3 cellular contexts compared by ENCODE assay signal in the genomic region with DNA sequence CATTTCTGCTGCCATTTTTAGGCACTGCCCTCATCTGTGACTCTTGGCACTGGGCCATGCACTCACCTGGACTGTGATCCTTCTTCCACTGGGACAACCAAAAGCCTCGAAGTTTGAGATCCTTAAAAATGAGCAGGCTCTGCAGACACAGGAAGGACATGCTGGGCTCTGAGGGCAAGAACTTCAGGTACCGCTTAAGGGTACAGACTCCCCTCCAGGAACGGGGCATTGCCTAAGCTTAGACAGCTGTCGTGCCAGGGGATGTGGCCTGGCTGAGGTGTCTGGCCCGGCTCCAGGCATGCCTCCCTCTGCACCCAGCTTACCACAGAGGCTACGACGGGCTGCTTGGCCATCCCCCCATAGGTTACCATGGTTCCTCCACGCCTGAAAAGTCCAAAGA.
TF ChIP-seq lines count a peak whose summit lies in the region.

No MANE protein-coding gene starts in this region.

TF ChIP-seq in liver, 16 proteins besides CTCF, POLR2A, EP300 and RAD21:
- TF ChIP-seq GABPA (IDR thresholded peaks at IDR 0.05 in 1 of 2, conservative IDR thresholded peaks at IDR 0.05 in 1 of 2), result no peak
- TF ChIP-seq, protein P1, sequence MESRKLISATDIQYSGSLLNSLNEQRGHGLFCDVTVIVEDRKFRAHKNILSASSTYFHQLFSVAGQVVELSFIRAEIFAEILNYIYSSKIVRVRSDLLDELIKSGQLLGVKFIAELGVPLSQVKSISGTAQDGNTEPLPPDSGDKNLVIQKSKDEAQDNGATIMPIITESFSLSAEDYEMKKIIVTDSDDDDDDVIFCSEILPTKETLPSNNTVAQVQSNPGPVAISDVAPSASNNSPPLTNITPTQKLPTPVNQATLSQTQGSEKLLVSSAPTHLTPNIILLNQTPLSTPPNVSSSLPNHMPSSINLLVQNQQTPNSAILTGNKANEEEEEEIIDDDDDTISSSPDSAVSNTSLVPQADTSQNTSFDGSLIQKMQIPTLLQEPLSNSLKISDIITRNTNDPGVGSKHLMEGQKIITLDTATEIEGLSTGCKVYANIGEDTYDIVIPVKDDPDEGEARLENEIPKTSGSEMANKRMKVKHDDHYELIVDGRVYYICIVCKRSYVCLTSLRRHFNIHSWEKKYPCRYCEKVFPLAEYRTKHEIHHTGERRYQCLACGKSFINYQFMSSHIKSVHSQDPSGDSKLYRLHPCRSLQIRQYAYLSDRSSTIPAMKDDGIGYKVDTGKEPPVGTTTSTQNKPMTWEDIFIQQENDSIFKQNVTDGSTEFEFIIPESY (IDR thresholded peaks at IDR 0.05), result no peak
- TF ChIP-seq RXRA (IDR thresholded peaks at IDR 0.05), result peak in 1 of 2 donors; percentile 34
- TF ChIP-seq FOXA2 (IDR thresholded peaks at IDR 0.05), result no peak
- no peak for TF ChIP-seq SP1 (IDR thresholded peaks at IDR 0.05)
- TF ChIP-seq HNF4A (conservative IDR thresholded peaks at IDR 0.05), result peak; percentile 45 to 62

TF ChIP-seq in HepG2, 621 proteins besides CTCF, POLR2A, EP300 and RAD21 (continues in another document):
- TF ChIP-seq ZNF652 (CRISPR knock-in tag; IDR thresholded peaks at IDR 0.05; ENCODE audit: borderline replicate concordance, low read depth), result no peak
- no peak for TF ChIP-seq HNF4G (IDR thresholded peaks at IDR 0.05; ENCODE audit: borderline replicate concordance, low read depth, low read length)
- no peak for TF ChIP-seq HNF4G (CRISPR knock-in tag; IDR thresholded peaks at IDR 0.05; ENCODE audit: borderline replicate concordance, low read depth)
- TF ChIP-seq TRIM24 (CRISPR knock-in tag; IDR thresholded peaks at IDR 0.05), result no peak
- TF ChIP-seq, protein P2, sequence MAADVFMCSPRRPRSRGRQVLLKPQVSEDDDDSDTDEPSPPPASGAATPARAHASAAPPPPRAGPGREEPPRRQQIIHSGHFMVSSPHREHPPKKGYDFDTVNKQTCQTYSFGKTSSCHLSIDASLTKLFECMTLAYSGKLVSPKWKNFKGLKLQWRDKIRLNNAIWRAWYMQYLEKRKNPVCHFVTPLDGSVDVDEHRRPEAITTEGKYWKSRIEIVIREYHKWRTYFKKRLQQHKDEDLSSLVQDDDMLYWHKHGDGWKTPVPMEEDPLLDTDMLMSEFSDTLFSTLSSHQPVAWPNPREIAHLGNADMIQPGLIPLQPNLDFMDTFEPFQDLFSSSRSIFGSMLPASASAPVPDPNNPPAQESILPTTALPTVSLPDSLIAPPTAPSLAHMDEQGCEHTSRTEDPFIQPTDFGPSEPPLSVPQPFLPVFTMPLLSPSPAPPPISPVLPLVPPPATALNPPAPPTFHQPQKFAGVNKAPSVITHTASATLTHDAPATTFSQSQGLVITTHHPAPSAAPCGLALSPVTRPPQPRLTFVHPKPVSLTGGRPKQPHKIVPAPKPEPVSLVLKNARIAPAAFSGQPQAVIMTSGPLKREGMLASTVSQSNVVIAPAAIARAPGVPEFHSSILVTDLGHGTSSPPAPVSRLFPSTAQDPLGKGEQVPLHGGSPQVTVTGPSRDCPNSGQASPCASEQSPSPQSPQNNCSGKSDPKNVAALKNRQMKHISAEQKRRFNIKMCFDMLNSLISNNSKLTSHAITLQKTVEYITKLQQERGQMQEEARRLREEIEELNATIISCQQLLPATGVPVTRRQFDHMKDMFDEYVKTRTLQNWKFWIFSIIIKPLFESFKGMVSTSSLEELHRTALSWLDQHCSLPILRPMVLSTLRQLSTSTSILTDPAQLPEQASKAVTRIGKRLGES (CRISPR knock-in tag; IDR thresholded peaks at IDR 0.05; ENCODE audit: borderline replicate concordance), result no peak
- no peak for TF ChIP-seq POLR2AphosphoS2 (IDR thresholded peaks at IDR 0.05; ENCODE audit: low read depth, low read length)
- no peak for TF ChIP-seq ZNF841 (CRISPR knock-in tag; IDR thresholded peaks at IDR 0.05; ENCODE audit: borderline replicate concordance)
- no peak for TF ChIP-seq ZNF790 (CRISPR knock-in tag; IDR thresholded peaks at IDR 0.05; ENCODE audit: borderline replicate concordance)
- TF ChIP-seq, protein P3, sequence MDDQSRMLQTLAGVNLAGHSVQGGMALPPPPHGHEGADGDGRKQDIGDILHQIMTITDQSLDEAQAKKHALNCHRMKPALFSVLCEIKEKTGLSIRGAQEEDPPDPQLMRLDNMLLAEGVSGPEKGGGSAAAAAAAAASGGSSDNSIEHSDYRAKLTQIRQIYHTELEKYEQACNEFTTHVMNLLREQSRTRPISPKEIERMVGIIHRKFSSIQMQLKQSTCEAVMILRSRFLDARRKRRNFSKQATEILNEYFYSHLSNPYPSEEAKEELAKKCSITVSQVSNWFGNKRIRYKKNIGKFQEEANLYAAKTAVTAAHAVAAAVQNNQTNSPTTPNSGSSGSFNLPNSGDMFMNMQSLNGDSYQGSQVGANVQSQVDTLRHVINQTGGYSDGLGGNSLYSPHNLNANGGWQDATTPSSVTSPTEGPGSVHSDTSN (CRISPR knock-in tag; IDR thresholded peaks at IDR 0.05; ENCODE audit: borderline replicate concordance), result no peak
- TF ChIP-seq ZNF777 (CRISPR knock-in tag; IDR thresholded peaks at IDR 0.05), result no peak
- TF ChIP-seq, protein P4, sequence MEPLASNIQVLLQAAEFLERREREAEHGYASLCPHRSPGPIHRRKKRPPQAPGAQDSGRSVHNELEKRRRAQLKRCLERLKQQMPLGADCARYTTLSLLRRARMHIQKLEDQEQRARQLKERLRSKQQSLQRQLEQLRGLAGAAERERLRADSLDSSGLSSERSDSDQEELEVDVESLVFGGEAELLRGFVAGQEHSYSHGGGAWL (CRISPR knock-in tag; IDR thresholded peaks at IDR 0.05), result no peak
- TF ChIP-seq ZFP36L1 (CRISPR knock-in tag; IDR thresholded peaks at IDR 0.05), result no peak
- TF ChIP-seq, protein P5, sequence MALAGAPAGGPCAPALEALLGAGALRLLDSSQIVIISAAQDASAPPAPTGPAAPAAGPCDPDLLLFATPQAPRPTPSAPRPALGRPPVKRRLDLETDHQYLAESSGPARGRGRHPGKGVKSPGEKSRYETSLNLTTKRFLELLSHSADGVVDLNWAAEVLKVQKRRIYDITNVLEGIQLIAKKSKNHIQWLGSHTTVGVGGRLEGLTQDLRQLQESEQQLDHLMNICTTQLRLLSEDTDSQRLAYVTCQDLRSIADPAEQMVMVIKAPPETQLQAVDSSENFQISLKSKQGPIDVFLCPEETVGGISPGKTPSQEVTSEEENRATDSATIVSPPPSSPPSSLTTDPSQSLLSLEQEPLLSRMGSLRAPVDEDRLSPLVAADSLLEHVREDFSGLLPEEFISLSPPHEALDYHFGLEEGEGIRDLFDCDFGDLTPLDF (CRISPR knock-in tag; IDR thresholded peaks at IDR 0.05), result no peak
- TF ChIP-seq SUZ12 (IDR thresholded peaks at IDR 0.05; ENCODE audit: low read depth, low read length), result no peak
- no peak for TF ChIP-seq KLF13 (CRISPR knock-in tag; IDR thresholded peaks at IDR 0.05)
- no peak for TF ChIP-seq ZNF670 (CRISPR knock-in tag; IDR thresholded peaks at IDR 0.05; ENCODE audit: borderline replicate concordance)
- TF ChIP-seq, protein P6, sequence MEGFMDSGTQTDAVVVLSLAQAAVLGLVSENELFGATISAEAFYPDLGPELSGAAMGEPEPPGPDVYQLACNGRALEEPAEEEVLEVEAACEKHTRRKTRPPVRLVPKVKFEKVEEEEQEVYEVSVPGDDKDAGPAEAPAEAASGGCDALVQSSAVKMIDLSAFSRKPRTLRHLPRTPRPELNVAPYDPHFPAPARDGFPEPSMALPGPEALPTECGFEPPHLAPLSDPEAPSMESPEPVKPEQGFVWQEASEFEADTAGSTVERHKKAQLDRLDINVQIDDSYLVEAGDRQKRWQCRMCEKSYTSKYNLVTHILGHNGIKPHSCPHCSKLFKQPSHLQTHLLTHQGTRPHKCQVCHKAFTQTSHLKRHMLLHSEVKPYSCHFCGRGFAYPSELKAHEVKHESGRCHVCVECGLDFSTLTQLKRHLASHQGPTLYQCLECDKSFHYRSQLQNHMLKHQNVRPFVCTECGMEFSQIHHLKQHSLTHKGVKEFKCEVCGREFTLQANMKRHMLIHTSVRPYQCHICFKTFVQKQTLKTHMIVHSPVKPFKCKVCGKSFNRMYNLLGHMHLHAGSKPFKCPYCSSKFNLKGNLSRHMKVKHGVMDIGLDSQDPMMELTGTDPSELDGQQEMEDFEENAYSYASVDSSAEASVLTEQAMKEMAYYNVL (CRISPR knock-in tag; IDR thresholded peaks at IDR 0.05; ENCODE audit: borderline replicate concordance), result no peak
- no peak for TF ChIP-seq DMAP1 (CRISPR knock-in tag; IDR thresholded peaks at IDR 0.05)

TF ChIP-seq in GM23338, 12 proteins besides CTCF, POLR2A, EP300 and RAD21 (continues in another document):
- TF ChIP-seq, protein P7, sequence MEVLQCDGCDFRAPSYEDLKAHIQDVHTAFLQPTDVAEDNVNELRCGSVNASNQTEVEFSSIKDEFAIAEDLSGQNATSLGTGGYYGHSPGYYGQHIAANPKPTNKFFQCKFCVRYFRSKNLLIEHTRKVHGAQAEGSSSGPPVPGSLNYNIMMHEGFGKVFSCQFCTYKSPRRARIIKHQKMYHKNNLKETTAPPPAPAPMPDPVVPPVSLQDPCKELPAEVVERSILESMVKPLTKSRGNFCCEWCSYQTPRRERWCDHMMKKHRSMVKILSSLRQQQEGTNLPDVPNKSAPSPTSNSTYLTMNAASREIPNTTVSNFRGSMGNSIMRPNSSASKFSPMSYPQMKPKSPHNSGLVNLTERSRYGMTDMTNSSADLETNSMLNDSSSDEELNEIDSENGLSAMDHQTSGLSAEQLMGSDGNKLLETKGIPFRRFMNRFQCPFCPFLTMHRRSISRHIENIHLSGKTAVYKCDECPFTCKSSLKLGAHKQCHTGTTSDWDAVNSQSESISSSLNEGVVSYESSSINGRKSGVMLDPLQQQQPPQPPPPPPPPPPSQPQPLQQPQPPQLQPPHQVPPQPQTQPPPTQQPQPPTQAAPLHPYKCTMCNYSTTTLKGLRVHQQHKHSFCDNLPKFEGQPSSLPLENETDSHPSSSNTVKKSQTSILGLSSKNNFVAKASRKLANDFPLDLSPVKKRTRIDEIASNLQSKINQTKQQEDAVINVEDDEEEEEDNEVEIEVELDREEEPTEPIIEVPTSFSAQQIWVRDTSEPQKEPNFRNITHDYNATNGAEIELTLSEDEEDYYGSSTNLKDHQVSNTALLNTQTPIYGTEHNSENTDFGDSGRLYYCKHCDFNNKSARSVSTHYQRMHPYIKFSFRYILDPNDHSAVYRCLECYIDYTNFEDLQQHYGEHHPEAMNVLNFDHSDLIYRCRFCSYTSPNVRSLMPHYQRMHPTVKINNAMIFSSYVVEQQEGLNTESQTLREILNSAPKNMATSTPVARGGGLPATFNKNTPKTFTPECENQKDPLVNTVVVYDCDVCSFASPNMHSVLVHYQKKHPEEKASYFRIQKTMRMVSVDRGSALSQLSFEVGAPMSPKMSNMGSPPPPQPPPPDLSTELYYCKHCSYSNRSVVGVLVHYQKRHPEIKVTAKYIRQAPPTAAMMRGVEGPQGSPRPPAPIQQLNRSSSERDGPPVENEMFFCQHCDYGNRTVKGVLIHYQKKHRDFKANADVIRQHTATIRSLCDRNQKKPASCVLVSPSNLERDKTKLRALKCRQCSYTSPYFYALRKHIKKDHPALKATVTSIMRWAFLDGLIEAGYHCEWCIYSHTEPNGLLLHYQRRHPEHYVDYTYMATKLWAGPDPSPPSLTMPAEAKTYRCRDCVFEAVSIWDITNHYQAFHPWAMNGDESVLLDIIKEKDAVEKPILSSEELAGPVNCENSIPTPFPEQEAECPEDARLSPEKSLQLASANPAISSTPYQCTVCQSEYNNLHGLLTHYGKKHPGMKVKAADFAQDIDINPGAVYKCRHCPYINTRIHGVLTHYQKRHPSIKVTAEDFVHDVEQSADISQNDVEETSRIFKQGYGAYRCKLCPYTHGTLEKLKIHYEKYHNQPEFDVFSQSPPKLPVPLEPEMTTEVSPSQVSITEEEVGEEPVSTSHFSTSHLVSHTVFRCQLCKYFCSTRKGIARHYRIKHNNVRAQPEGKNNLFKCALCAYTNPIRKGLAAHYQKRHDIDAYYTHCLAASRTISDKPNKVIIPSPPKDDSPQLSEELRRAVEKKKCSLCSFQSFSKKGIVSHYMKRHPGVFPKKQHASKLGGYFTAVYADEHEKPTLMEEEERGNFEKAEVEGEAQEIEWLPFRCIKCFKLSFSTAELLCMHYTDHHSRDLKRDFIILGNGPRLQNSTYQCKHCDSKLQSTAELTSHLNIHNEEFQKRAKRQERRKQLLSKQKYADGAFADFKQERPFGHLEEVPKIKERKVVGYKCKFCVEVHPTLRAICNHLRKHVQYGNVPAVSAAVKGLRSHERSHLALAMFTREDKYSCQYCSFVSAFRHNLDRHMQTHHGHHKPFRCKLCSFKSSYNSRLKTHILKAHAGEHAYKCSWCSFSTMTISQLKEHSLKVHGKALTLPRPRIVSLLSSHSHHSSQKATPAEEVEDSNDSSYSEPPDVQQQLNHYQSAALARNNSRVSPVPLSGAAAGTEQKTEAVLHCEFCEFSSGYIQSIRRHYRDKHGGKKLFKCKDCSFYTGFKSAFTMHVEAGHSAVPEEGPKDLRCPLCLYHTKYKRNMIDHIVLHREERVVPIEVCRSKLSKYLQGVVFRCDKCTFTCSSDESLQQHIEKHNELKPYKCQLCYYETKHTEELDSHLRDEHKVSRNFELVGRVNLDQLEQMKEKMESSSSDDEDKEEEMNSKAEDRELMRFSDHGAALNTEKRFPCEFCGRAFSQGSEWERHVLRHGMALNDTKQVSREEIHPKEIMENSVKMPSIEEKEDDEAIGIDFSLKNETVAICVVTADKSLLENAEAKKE (CRISPR knock-in tag; IDR thresholded peaks at IDR 0.05), result no peak
- TF ChIP-seq EZH2 (IDR thresholded peaks at IDR 0.05; ENCODE audit: low read depth, unreplicated experiment) (no peak), NANOG (IDR thresholded peaks at IDR 0.05; ENCODE audit: borderline replicate concordance) (no peak), JUNB (IDR thresholded peaks at IDR 0.05; ENCODE audit: unreplicated experiment) (no peak), POLR2AphosphoS5 (IDR thresholded peaks at IDR 0.05; ENCODE audit: low read depth) (no peak), ZNF114 (CRISPR knock-in tag; IDR thresholded peaks at IDR 0.05) (no peak), ZNF331 (CRISPR knock-in tag; IDR thresholded peaks at IDR 0.05; ENCODE audit: low read depth) (no peak), STAT1 (IDR thresholded peaks at IDR 0.05; ENCODE audit: unreplicated experiment) (no peak), CREB1 (CRISPR knock-in tag; IDR thresholded peaks at IDR 0.05; ENCODE audit: low read depth) (no peak)
- TF ChIP-seq, protein P8, sequence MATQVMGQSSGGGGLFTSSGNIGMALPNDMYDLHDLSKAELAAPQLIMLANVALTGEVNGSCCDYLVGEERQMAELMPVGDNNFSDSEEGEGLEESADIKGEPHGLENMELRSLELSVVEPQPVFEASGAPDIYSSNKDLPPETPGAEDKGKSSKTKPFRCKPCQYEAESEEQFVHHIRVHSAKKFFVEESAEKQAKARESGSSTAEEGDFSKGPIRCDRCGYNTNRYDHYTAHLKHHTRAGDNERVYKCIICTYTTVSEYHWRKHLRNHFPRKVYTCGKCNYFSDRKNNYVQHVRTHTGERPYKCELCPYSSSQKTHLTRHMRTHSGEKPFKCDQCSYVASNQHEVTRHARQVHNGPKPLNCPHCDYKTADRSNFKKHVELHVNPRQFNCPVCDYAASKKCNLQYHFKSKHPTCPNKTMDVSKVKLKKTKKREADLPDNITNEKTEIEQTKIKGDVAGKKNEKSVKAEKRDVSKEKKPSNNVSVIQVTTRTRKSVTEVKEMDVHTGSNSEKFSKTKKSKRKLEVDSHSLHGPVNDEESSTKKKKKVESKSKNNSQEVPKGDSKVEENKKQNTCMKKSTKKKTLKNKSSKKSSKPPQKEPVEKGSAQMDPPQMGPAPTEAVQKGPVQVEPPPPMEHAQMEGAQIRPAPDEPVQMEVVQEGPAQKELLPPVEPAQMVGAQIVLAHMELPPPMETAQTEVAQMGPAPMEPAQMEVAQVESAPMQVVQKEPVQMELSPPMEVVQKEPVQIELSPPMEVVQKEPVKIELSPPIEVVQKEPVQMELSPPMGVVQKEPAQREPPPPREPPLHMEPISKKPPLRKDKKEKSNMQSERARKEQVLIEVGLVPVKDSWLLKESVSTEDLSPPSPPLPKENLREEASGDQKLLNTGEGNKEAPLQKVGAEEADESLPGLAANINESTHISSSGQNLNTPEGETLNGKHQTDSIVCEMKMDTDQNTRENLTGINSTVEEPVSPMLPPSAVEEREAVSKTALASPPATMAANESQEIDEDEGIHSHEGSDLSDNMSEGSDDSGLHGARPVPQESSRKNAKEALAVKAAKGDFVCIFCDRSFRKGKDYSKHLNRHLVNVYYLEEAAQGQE (IDR thresholded peaks at IDR 0.05; ENCODE audit: unreplicated experiment), result no peak
